ENCODE assay signal across 8 cellular contexts in genomic region chr18:3771121-3771971, GRCh38.
DNase-seq lines count a peak whose midpoint lies in the region; ATAC-seq and FAIRE-seq lines count a peak whose summit lies in the region.

No MANE protein-coding gene starts in this region.

- peak overlapping the region; percentile 69 for H3K4me3 ChIP-seq in GM23248
- no peak overlapping the region for H3K4me3 ChIP-seq in Karpas-422 (ENCODE audit: low read length)

- H3K9me2 ChIP-seq in GM23248 (ENCODE audit: insufficient read depth) (no peaks in the 10 kb centered on the region), Karpas-422 (replicated peaks; ENCODE audit: insufficient read depth, low read length) (no peaks in the 10 kb centered on the region)

- H3K27ac Mint-ChIP-seq in T-helper 17 cell: no peak overlapping the region

- H3K36me3 Mint-ChIP-seq in T-helper 17 cell (ENCODE audit: low read depth): peaks cover 3% of the 10 kb centered on the region

- peaks cover 3% of the 10 kb centered on the region for H3K9me3 ChIP-seq in ES-I3 (ENCODE audit: control insufficient read depth, insufficient read depth, low read length)
- no peaks in the 10 kb centered on the region for H3K9me3 ChIP-seq in GM23248 (ENCODE audit: low read depth)
- no peaks in the 10 kb centered on the region for H3K9me3 ChIP-seq in Karpas-422 (ENCODE audit: low read length)
- no peaks in the 10 kb centered on the region for H3K9me3 ChIP-seq in T-helper 17 cell (ENCODE audit: control insufficient read depth, low read length, poor library complexity, severe bottlenecking)

- H3K27me3 ChIP-seq in GM23248 (replicated peaks; ENCODE audit: insufficient read depth): no peaks in the 10 kb centered on the region
- H3K27me3 ChIP-seq in Karpas-422 (ENCODE audit: low read length): peaks cover 7% of the 10 kb centered on the region; the same call in 1 of the 2 replicates

- peaks cover 8% of the 10 kb centered on the region for H3K4me1 Mint-ChIP-seq in T-helper 17 cell

- H3K4me1 ChIP-seq in ES-I3 (ENCODE audit: insufficient read depth, low read length) (peaks cover 6% of the 10 kb centered on the region), GM23248 (ENCODE audit: insufficient read depth) (peaks cover 5% of the 10 kb centered on the region; the same call in 1 of the 2 replicates), Karpas-422 (ENCODE audit: low read length) (peaks cover 6% of the 10 kb centered on the region)

- peak overlapping the region; percentile 82 for H3K4me3 Mint-ChIP-seq in T-helper 17 cell

- peaks cover 5% of the 10 kb centered on the region; the same call in 1 of the 2 replicates for H3F3A ChIP-seq in GM23248 (ENCODE audit: insufficient read depth)

- peak; percentile 99 for FAIRE-seq in urothelium cell line (lab: Jason Lieb, UNC)

- WGBS in GM23248 (ENCODE audit: low coverage in 1 of 2, low lambda C conversion rate in 2 of 2, missing lambda C conversion rate in 2 of 2), 2 experiments: 1 to 2% methylated on average over 28 to 40 of the region's 40 CpGs

- peak overlapping the region; percentile 48 for H3K9ac ChIP-seq in ES-I3 (ENCODE audit: low read depth, low read length)
- peak overlapping the region; percentile 69 for H3K9ac ChIP-seq in GM23248
- no peak overlapping the region for H3K9ac ChIP-seq in Karpas-422 (ENCODE audit: low read length)

- H3K27me3 Mint-ChIP-seq in T-helper 17 cell: peaks cover 56% of the 10 kb centered on the region

- ATAC-seq in T-helper 17 cell: peak; percentile 99

- in situ Hi-C loops in GM23248 (cut with MboI): loop anchor here (10.0 kb wide), 1 partner anchor 57 kb away; no protein-coding TSS in a partner anchor

- DNase-seq in GM23248: peak; percentile 96
- DNase-seq in Karpas-422: peak; percentile 88
- peak; percentile 47 to 70 (median 47) for DNase-seq in T-helper 17 cell
- DNase-seq in hepatic stellate cell (ENCODE audit: low spot score): peak; percentile 81
- peak; percentile 75 for DNase-seq in putamen (ENCODE audit: low spot score)
- DNase-seq in urothelium cell line (ENCODE audit: low spot score): peak; percentile 100

- H3K4me2 ChIP-seq in GM23248 (ENCODE audit: unreplicated experiment) (peak overlapping the region; percentile 87), Karpas-422 (ENCODE audit: low read depth, low read length, poor library complexity, severe bottlenecking) (peak overlapping the region; percentile 18)

- H4K20me1 ChIP-seq in GM23248 (ENCODE audit: insufficient read depth) (no peaks in the 10 kb centered on the region), Karpas-422 (ENCODE audit: insufficient read depth, low read depth, low read length) (no peaks in the 10 kb centered on the region)

- H3K27ac ChIP-seq in GM23248 (peak overlapping the region; percentile 63), Karpas-422 (ENCODE audit: low read length) (no peak overlapping the region), angular gyrus (ENCODE audit: low read depth, low read length) (peak overlapping the region; percentile 77)

- H3K36me3 ChIP-seq in ES-I3 (ENCODE audit: insufficient read depth, low read length): no peaks in the 10 kb centered on the region; the same call in 1 of the 2 replicates
- H3K36me3 ChIP-seq in GM23248 (ENCODE audit: low read depth): no peaks in the 10 kb centered on the region
- H3K36me3 ChIP-seq in Karpas-422 (ENCODE audit: insufficient read depth, low read length): no peaks in the 10 kb centered on the region

- H2AFZ ChIP-seq in GM23248 (peak overlapping the region; percentile 83), Karpas-422 (ENCODE audit: low read length) (no peak overlapping the region)

- no peaks in the 10 kb centered on the region for H3K79me2 ChIP-seq in GM23248 (ENCODE audit: insufficient read depth)
- H3K79me2 ChIP-seq in Karpas-422 (ENCODE audit: low read length): no peaks in the 10 kb centered on the region

Comparison
In these comparisons a context has a peak if more than half of its experiments do, and no peak if none do; other contexts are left out.
1. DNase-seq: peak in every context shown above with its lines; median percentile 100 in urothelium cell line; 96 in GM23248; 88 in Karpas-422; 81 in hepatic stellate cell; 75 in putamen; 47 in T-helper 17 cell.